8 cellular contexts compared by ENCODE assay signal in the genomic region with DNA sequence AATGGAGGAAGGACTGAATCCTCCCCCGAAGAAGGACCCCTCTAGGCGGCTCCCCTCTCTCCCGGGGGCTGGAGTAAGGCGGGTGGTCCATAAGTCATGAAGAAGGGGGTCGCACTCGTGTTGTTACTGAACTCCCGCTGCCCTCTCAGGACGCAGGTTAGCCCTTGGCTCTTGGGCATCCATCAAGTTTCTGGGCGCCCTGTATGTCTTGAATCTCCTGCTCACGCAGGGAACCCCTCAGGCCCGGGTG. TPM values are rescaled to one million over a fixed set of nuclear protein-coding genes. Genes with fewer than 3 reads are reported as not detected.
A peak's percentile ranks its signal among the peaks of the same experiment; 100 is the strongest.
DNase-seq lines count a peak whose midpoint lies in the region; ATAC-seq, FAIRE-seq and TF ChIP-seq lines count a peak whose summit lies in the region.

No MANE protein-coding gene starts in this region.

- H3K9me3 Mint-ChIP-seq in activated CD8-positive, alpha-beta memory T cell treated with anti-CD3 and anti-CD28 coated beads, Interleukin-2, amount 10 ng/mL, durations not matched to agents 7 days and 5 days (ENCODE audit: low read depth) = peaks cover 1% of the 10 kb centered on the region

- H3K4me3 Mint-ChIP-seq in activated CD8-positive, alpha-beta memory T cell treated with anti-CD3 and anti-CD28 coated beads, Interleukin-2, amount 10 ng/mL, durations not matched to agents 7 days and 5 days = peak overlapping the region; percentile 89

- CTCF ChIA-PET in activated CD8-positive, alpha-beta memory T cell treated with anti-CD3 and anti-CD28 coated beads, Interleukin-2, amount 10 ng/mL, durations not matched to agents 7 days and 5 days (lab: Charles Lee) = interaction anchor here (0.9 to 16.9 kb wide), 7 partner anchors 15 to 151 kb away, joined by 3 to 591 read pairs (median 5); a partner anchor contains a TSS
- CTCF ChIA-PET in GM12878 (lab: Yijun Ruan, JAX) = interaction anchor here (0.7 to 10.0 kb wide), 5 partner anchors 19 to 1263 kb away, joined by 3 to 394 read pairs (median 3); a partner anchor contains a TSS

- H3K27ac ChIP-seq in GM12878 (ENCODE audit: control insufficient read depth, insufficient read depth) (peak overlapping the region; percentile 95), tibial artery (peak overlapping the region; percentile 81 to 83)

- H3K4me1 Mint-ChIP-seq in activated CD8-positive, alpha-beta memory T cell treated with anti-CD3 and anti-CD28 coated beads, Interleukin-2, amount 10 ng/mL, durations not matched to agents 7 days and 5 days = peaks cover 37% of the 10 kb centered on the region

- H3K27me3 ChIP-seq in GM12878 (replicated peaks in 1 of 2; ENCODE audit: control insufficient read depth in 2 of 2, insufficient read depth in 2 of 2, low read length in 1 of 2) (no peaks in the 10 kb centered on the region), tibial artery (no peaks in the 10 kb centered on the region)

- peak overlapping the region; percentile 95 for H3K27ac Mint-ChIP-seq in activated CD8-positive, alpha-beta memory T cell treated with anti-CD3 and anti-CD28 coated beads, Interleukin-2, amount 10 ng/mL, durations not matched to agents 7 days and 5 days

- peaks cover 78% of the 10 kb centered on the region for H3K79me2 ChIP-seq in GM12878 (ENCODE audit: control insufficient read depth, insufficient read depth, low read length)

- intact Hi-C loops in GM12878 (cut with micrococcal nuclease; ENCODE audit: unreplicated experiment) (no loop called here), lower leg skin (cut with DNase I; ENCODE audit: low total_unique reads) (no loop called here), tibial artery (cut with DNase I; ENCODE audit: low total_unique reads) (loop anchor here (10.0 kb wide), 1 partner anchor 60 kb away; no protein-coding TSS in a partner anchor)

- peak overlapping the region; percentile 85 for H3K4me2 ChIP-seq in GM12878 (ENCODE audit: control insufficient read depth, insufficient read depth)

- TF ChIP-seq POLR2A in GM12878 (IDR thresholded peaks at IDR 0.05; ENCODE audit: low read depth, low read length) (no peak; the same call in 1 of the 2 replicates), lower leg skin (IDR thresholded peaks at IDR 0.05) (no peak)

- H3K36me3 ChIP-seq in GM12878 (ENCODE audit: control insufficient read depth in 2 of 2, insufficient read depth in 2 of 2, low read length in 1 of 2) (peaks cover 26 to 28% of the 10 kb centered on the region in 2 experiments), tibial artery (peaks cover 0 to 24% (median 22%) of the 10 kb centered on the region in 3 donors)

- H3K9ac ChIP-seq in GM12878 (ENCODE audit: control insufficient read depth, insufficient read depth, low read length) = peak overlapping the region; percentile 98

- H4K20me1 ChIP-seq in GM12878 (ENCODE audit: control insufficient read depth, insufficient read depth) = peaks cover 16% of the 10 kb centered on the region

- no TSS peak for BruUV-seq in GM12878 (replicated peaks; lab: Mats Ljungman, UMichigan)

- peak; percentile 6 for ATAC-seq in activated CD8-positive, alpha-beta memory T cell treated with anti-CD3 and anti-CD28 coated beads, Interleukin-2, amount 10 ng/mL, durations not matched to agents 7 days and 5 days
- ATAC-seq in GM12878 (no peak), HG03196 (IDR thresholded peaks at IDR 0.05; ENCODE audit: unreplicated experiment) (no peak), HG03571 (IDR thresholded peaks at IDR 0.05; ENCODE audit: unreplicated experiment) (no peak)

- H3K36me3 Mint-ChIP-seq in activated CD8-positive, alpha-beta memory T cell treated with anti-CD3 and anti-CD28 coated beads, Interleukin-2, amount 10 ng/mL, durations not matched to agents 7 days and 5 days = peaks cover 12% of the 10 kb centered on the region

- TF ChIP-seq CTCF in GM12878 (IDR thresholded peaks at IDR 0.05 in 2 of 3, conservative IDR thresholded peaks at IDR 0.05 in 1 of 3; ENCODE audit: control insufficient read depth in 2 of 3, extremely low read depth in 1 of 3, insufficient read depth in 1 of 3, low read depth in 3 of 3, low read length in 3 of 3) (no peak), lower leg skin (IDR thresholded peaks at IDR 0.05) (no peak), tibial artery (IDR thresholded peaks at IDR 0.05) (no peak)

- no peak overlapping the region for H2AFZ ChIP-seq in GM12878 (ENCODE audit: control insufficient read depth, low read depth, low read length)

- WGBS in GM12878 (ENCODE audit: insufficient coverage, insufficient replicate concordance, low lambda C conversion rate, missing lambda C conversion rate) = 0% methylated on average over 11 of the region's 11 CpGs
- 2% methylated on average over 8 to 11 of the region's 11 CpGs for WGBS in lower leg skin, 2 donors

- TF ChIP-seq EP300 in GM12878 (IDR thresholded peaks at IDR 0.05; ENCODE audit: borderline replicate concordance in 1 of 2, control insufficient read depth in 1 of 2, low read depth in 2 of 2, low read length in 2 of 2) = no peak

- no peak for DNase-seq in activated CD8-positive, alpha-beta memory T cell treated with anti-CD3 and anti-CD28 coated beads, Interleukin-2, amount 10 ng/mL, durations not matched to agents 7 days and 5 days
- no peak for DNase-seq in activated CD8-positive, alpha-beta memory T cell treated with anti-CD3 and anti-CD28 coated beads, Interleukin-2, amount 50 U/mL, for 4 hours
- DNase-seq in GM12878 (ENCODE audit: low read depth, low spot score) = no peak
- no peak for DNase-seq in lower leg skin (ENCODE audit: low spot score in 2 of 2)
- DNase-seq in tibial artery = no peak
- no peak for DNase-seq in medulla oblongata (ENCODE audit: extremely low spot score)

- no peaks in the 10 kb centered on the region for H3K27me3 Mint-ChIP-seq in activated CD8-positive, alpha-beta memory T cell treated with anti-CD3 and anti-CD28 coated beads, Interleukin-2, amount 10 ng/mL, durations not matched to agents 7 days and 5 days

- in situ Hi-C loops in GM12878 (cut with MboI) = loop anchor here (25.0 kb wide), 1 partner anchor 1282 kb away; a partner anchor contains a TSS

- H3K9me3 ChIP-seq in GM12878 (replicated peaks; ENCODE audit: control insufficient read depth, insufficient read depth, low read length) = peaks cover 2% of the 10 kb centered on the region; the same call in 2 of the 3 replicates
- no peaks in the 10 kb centered on the region for H3K9me3 ChIP-seq in tibial artery

- SMC1A ChIA-PET in GM12878 (lab: Charles Lee; ENCODE audit: uncharacterized antibody, unreplicated experiment) = interaction anchor here (1.2 to 17.8 kb wide), 2 partner anchors 16 to 204 kb away, joined by 3 to 326 read pairs; a partner anchor contains a TSS

- RAD21 ChIA-PET in GM12878 (lab: Charles Lee; ENCODE audit: unreplicated experiment) = interaction anchor here (1.3 to 17.4 kb wide), 3 partner anchors 18 to 25 kb away, joined by 4 to 375 read pairs (median 8); a partner anchor contains a TSS

- peaks cover 64% of the 10 kb centered on the region for H3K4me1 ChIP-seq in GM12878 (ENCODE audit: control insufficient read depth, insufficient read depth, low read length)
- peaks cover 0 to 78% (median 46%) of the 10 kb centered on the region in 4 donors for H3K4me1 ChIP-seq in tibial artery

- POLR2A ChIA-PET in GM12878 (lab: Charles Lee) = interaction anchor here (1.0 to 15.2 kb wide), 7 partner anchors 10 to 207 kb away, joined by 3 to 485 read pairs (median 4); a partner anchor contains a TSS

- no peak for FAIRE-seq in GM12878 (lab: Jason Lieb, UNC)

- peak overlapping the region; percentile 92 for H3K4me3 ChIP-seq in GM12878
- peak overlapping the region; percentile 32 for H3K4me3 ChIP-seq in lower leg skin (ENCODE audit: low read depth, poor library complexity, severe bottlenecking)
- peak overlapping the region; percentile 63 to 73 for H3K4me3 ChIP-seq in tibial artery

- TF ChIP-seq RAD21 in GM12878 (IDR thresholded peaks at IDR 0.05; ENCODE audit: insufficient read depth, low read depth, low read length) = no peak

RNA-seq across cellular contexts. Expression of a gene that starts 0.9 kb away (rescaled TPM):
- total RNA-seq in activated CD8-positive, alpha-beta memory T cell treated with anti-CD3 and anti-CD28 coated beads, Interleukin-2, amount 10 ng/mL, durations not matched to agents 7 days and 5 days = 100 to 1,000 TPM in 1 of 2 experiments, 10 to 100 TPM in 1; 60.1 to 107 TPM
- 116 and 127 TPM in 2 replicates for total RNA-seq in GM12878 (2013; cell fraction: nucleolus; rRNA removed)
- total RNA-seq in GM12878 (2014; rRNA removed) = 134 and 151 TPM in 2 replicates
- total RNA-seq in GM12878 (2014; rRNA removed; fragmentation: Illumina TruSeq; extraction: Trizol) = 56.3 and 61.7 TPM in 2 replicates
- 171 and 197 TPM in 2 replicates for total RNA-seq in GM12878 (2021)
- polyA plus RNA-seq in GM12878 (2011; ENCODE audit: low read depth) = 40.9 TPM
- polyA plus RNA-seq in GM12878 (2011; rRNA removed) = 28.0 and 71.2 TPM in 2 replicates
- polyA plus RNA-seq in GM12878 (2011; cell fraction: cytosol; rRNA removed) = 108 and 124 TPM in 2 replicates
- 437 and 490 TPM in 2 replicates for polyA plus RNA-seq in GM12878 (2011; cell fraction: nucleus; rRNA removed)
- 86.4 and 93.9 TPM in 2 replicates for polyA plus RNA-seq in GM12878 (2012)
- polyA plus RNA-seq in GM12878 (2014; fragmentation: Illumina TruSeq; extraction: Trizol) = 30.6 and 73.8 TPM in 2 replicates
- 1 to 10 TPM; 3.7 to 8.2 TPM for polyA plus RNA-seq in GM12878 (2014; fragmentation: Nextera tagmentation; extraction: Ambion mirVana)
- 152 and 164 TPM in 2 replicates for polyA plus RNA-seq in GM12878 (2014; rRNA removed)
- polyA plus RNA-seq in GM12878 (2016; fragmentation: Nextera tagmentation; extraction: Ambion mirVana) = 10 to 100 TPM; 46.2 to 56.6 TPM
- polyA minus RNA-seq in GM12878 (2011; rRNA and poly(A)+ RNA removed) = 70.6 and 117 TPM in 2 replicates
- 66.7 and 75.6 TPM in 2 replicates for polyA minus RNA-seq in GM12878 (2011; cell fraction: cytosol; rRNA and poly(A)+ RNA removed)
- polyA minus RNA-seq in GM12878 (2011; cell fraction: nucleus; rRNA and poly(A)+ RNA removed) = 163 and 248 TPM in 2 replicates
- 10 to 100 TPM; 11.0 to 30.9 (median 21.8) TPM for total RNA-seq in lower leg skin

RNA-seq across cellular contexts. Expression of a gene that starts 16.1 kb away (rescaled TPM):
- total RNA-seq in activated CD8-positive, alpha-beta memory T cell treated with anti-CD3 and anti-CD28 coated beads, Interleukin-2, amount 10 ng/mL, durations not matched to agents 7 days and 5 days = 1 to 10 TPM; 3.6 to 5.1 TPM
- 22.0 and 27.2 TPM in 2 replicates for total RNA-seq in GM12878 (2013; cell fraction: nucleolus; rRNA removed)
- total RNA-seq in GM12878 (2014; rRNA removed) = 8.8 and 10.5 TPM in 2 replicates
- 6.0 and 6.7 TPM in 2 replicates for total RNA-seq in GM12878 (2014; rRNA removed; fragmentation: Illumina TruSeq; extraction: Trizol)
- total RNA-seq in GM12878 (2021) = 10.1 and 11.0 TPM in 2 replicates
- 6.5 TPM for polyA plus RNA-seq in GM12878 (2011; ENCODE audit: low read depth)
- polyA plus RNA-seq in GM12878 (2011; rRNA removed) = 7.9 and 13.2 TPM in 2 replicates
- polyA plus RNA-seq in GM12878 (2011; cell fraction: cytosol; rRNA removed) = 16.7 and 21.7 TPM in 2 replicates
- 24.8 and 26.2 TPM in 2 replicates for polyA plus RNA-seq in GM12878 (2011; cell fraction: nucleus; rRNA removed)
- polyA plus RNA-seq in GM12878 (2012) = 8.7 and 9.6 TPM in 2 replicates
- 7.5 and 8.5 TPM in 2 replicates for polyA plus RNA-seq in GM12878 (2014; fragmentation: Illumina TruSeq; extraction: Trizol)
- polyA plus RNA-seq in GM12878 (2014; fragmentation: Nextera tagmentation; extraction: Ambion mirVana) = 1 to 10 TPM; 2.3 to 2.9 TPM
- polyA plus RNA-seq in GM12878 (2014; rRNA removed) = 14.3 and 15.1 TPM in 2 replicates
- 10 to 100 TPM; 11.2 to 13.9 TPM for polyA plus RNA-seq in GM12878 (2016; fragmentation: Nextera tagmentation; extraction: Ambion mirVana)
- 14.9 and 20.8 TPM in 2 replicates for polyA minus RNA-seq in GM12878 (2011; rRNA and poly(A)+ RNA removed)
- polyA minus RNA-seq in GM12878 (2011; cell fraction: cytosol; rRNA and poly(A)+ RNA removed) = 4.0 and 4.4 TPM in 2 replicates
- 11.1 and 21.9 TPM in 2 replicates for polyA minus RNA-seq in GM12878 (2011; cell fraction: nucleus; rRNA and poly(A)+ RNA removed)
- total RNA-seq in lower leg skin = 1 to 10 TPM; 2.1 to 9.5 (median 4.4) TPM

RNA-seq across cellular contexts. Expression of a gene that starts 18.7 kb away (rescaled TPM):
- 1 to 10 TPM; 3.2 to 5.6 TPM for total RNA-seq in activated CD8-positive, alpha-beta memory T cell treated with anti-CD3 and anti-CD28 coated beads, Interleukin-2, amount 10 ng/mL, durations not matched to agents 7 days and 5 days
- total RNA-seq in GM12878 (2013; cell fraction: nucleolus; rRNA removed) = 1.9 and 4.3 TPM in 2 replicates
- total RNA-seq in GM12878 (2014; rRNA removed) (8.6 and 10.6 TPM in 2 replicates), GM12878 (2014; rRNA removed; fragmentation: Illumina TruSeq; extraction: Trizol) (7.2 and 7.6 TPM in 2 replicates), GM12878 (2021) (7.3 and 7.6 TPM in 2 replicates), lower leg skin (10 to 100 TPM in 3 of 4 donors, 1 to 10 TPM in 1; 9.4 to 33.6 (median 23.5) TPM)
- 3.3 TPM for polyA plus RNA-seq in GM12878 (2011; ENCODE audit: low read depth)
- polyA plus RNA-seq in GM12878 (2011; rRNA removed) (2.1 and 4.0 TPM in 2 replicates), GM12878 (2014; fragmentation: Illumina TruSeq; extraction: Trizol) (7.8 TPM in 2 replicates), GM12878 (2014; fragmentation: Nextera tagmentation; extraction: Ambion mirVana) (1 to 10 TPM; 2.9 to 7.1 TPM), GM12878 (2014; rRNA removed) (13.6 and 14.6 TPM in 2 replicates), GM12878 (2016; fragmentation: Nextera tagmentation; extraction: Ambion mirVana) (10 to 100 TPM; 14.9 to 19.8 TPM)
- polyA plus RNA-seq in GM12878 (2011; cell fraction: cytosol; rRNA removed) = 4.1 and 4.2 TPM in 2 replicates
- polyA plus RNA-seq in GM12878 (2011; cell fraction: nucleus; rRNA removed) = 5.1 and 5.7 TPM in 2 replicates
- 5.3 and 8.7 TPM in 2 replicates for polyA plus RNA-seq in GM12878 (2012)
- 5.4 and 5.5 TPM in 2 replicates for polyA minus RNA-seq in GM12878 (2011; rRNA and poly(A)+ RNA removed)
- 2.8 and 5.5 TPM in 2 replicates for polyA minus RNA-seq in GM12878 (2011; cell fraction: cytosol; rRNA and poly(A)+ RNA removed)
- polyA minus RNA-seq in GM12878 (2011; cell fraction: nucleus; rRNA and poly(A)+ RNA removed) = 4.8 and 6.9 TPM in 2 replicates

RNA-seq across cellular contexts. Expression of a gene that starts 24.9 kb away (rescaled TPM):
- 1,000 to 10,000 TPM; 1,823 to 1,960 TPM for total RNA-seq in activated CD8-positive, alpha-beta memory T cell treated with anti-CD3 and anti-CD28 coated beads, Interleukin-2, amount 10 ng/mL, durations not matched to agents 7 days and 5 days
- 169 and 204 TPM in 2 replicates for total RNA-seq in GM12878 (2013; cell fraction: nucleolus; rRNA removed)
- total RNA-seq in GM12878 (2014; rRNA removed) (1,231 and 1,339 TPM in 2 replicates), GM12878 (2014; rRNA removed; fragmentation: Illumina TruSeq; extraction: Trizol) (1,926 and 2,065 TPM in 2 replicates), GM12878 (2021) (2,908 and 3,018 TPM in 2 replicates), lower leg skin (100 to 1,000 TPM; 538 to 966 (median 735) TPM)
- 6,212 TPM for polyA plus RNA-seq in GM12878 (2011; ENCODE audit: low read depth)
- polyA plus RNA-seq in GM12878 (2011; rRNA removed) (2,740 and 3,357 TPM in 2 replicates), GM12878 (2014; fragmentation: Illumina TruSeq; extraction: Trizol) (1,904 and 2,135 TPM in 2 replicates), GM12878 (2014; fragmentation: Nextera tagmentation; extraction: Ambion mirVana) (over 10,000 TPM in 1 of 2 experiments, 1,000 to 10,000 TPM in 1; 8,970 to 10,319 TPM), GM12878 (2014; rRNA removed) (1,318 and 1,377 TPM in 2 replicates), GM12878 (2016; fragmentation: Nextera tagmentation; extraction: Ambion mirVana) (1,000 to 10,000 TPM; 2,984 to 3,180 TPM)
- polyA plus RNA-seq in GM12878 (2011; cell fraction: cytosol; rRNA removed) = 779 and 1,073 TPM in 2 replicates
- polyA plus RNA-seq in GM12878 (2011; cell fraction: nucleus; rRNA removed) = 561 and 573 TPM in 2 replicates
- 4,003 and 4,409 TPM in 2 replicates for polyA plus RNA-seq in GM12878 (2012)
- polyA minus RNA-seq in GM12878 (2011; rRNA and poly(A)+ RNA removed) = 1,547 and 2,710 TPM in 2 replicates
- polyA minus RNA-seq in GM12878 (2011; cell fraction: cytosol; rRNA and poly(A)+ RNA removed) = 624 and 701 TPM in 2 replicates
- 176 and 252 TPM in 2 replicates for polyA minus RNA-seq in GM12878 (2011; cell fraction: nucleus; rRNA and poly(A)+ RNA removed)

RNA-seq across cellular contexts. Expression of a gene that starts 27.1 kb away (rescaled TPM):
- 1 to 10 TPM; 5.6 to 8.3 TPM for total RNA-seq in activated CD8-positive, alpha-beta memory T cell treated with anti-CD3 and anti-CD28 coated beads, Interleukin-2, amount 10 ng/mL, durations not matched to agents 7 days and 5 days
- total RNA-seq in GM12878 (2013; cell fraction: nucleolus; rRNA removed) = 10.7 and 13.3 TPM in 2 replicates
- total RNA-seq in GM12878 (2014; rRNA removed) (40.2 and 46.4 TPM in 2 replicates), GM12878 (2014; rRNA removed; fragmentation: Illumina TruSeq; extraction: Trizol) (24.2 and 26.9 TPM in 2 replicates), GM12878 (2021) (28.8 and 33.0 TPM in 2 replicates), lower leg skin (100 to 1,000 TPM in 2 of 4 donors, 10 to 100 TPM in 2; 76.6 to 138 (median 103) TPM)
- 16.5 TPM for polyA plus RNA-seq in GM12878 (2011; ENCODE audit: low read depth)
- polyA plus RNA-seq in GM12878 (2011; rRNA removed) (0.16 and 0.37 TPM in 2 replicates), GM12878 (2014; fragmentation: Illumina TruSeq; extraction: Trizol) (35.7 and 39.0 TPM in 2 replicates), GM12878 (2014; fragmentation: Nextera tagmentation; extraction: Ambion mirVana) (10 to 100 TPM; 14.4 to 32.6 TPM), GM12878 (2014; rRNA removed) (37.5 and 47.7 TPM in 2 replicates), GM12878 (2016; fragmentation: Nextera tagmentation; extraction: Ambion mirVana) (10 to 100 TPM; 30.9 to 37.4 TPM)
- polyA plus RNA-seq in GM12878 (2011; cell fraction: cytosol; rRNA removed) = 0.23 and 0.31 TPM in 2 replicates
- polyA plus RNA-seq in GM12878 (2011; cell fraction: nucleus; rRNA removed) = 0.69 and 0.75 TPM in 2 replicates
- 13.1 and 17.7 TPM in 2 replicates for polyA plus RNA-seq in GM12878 (2012)
- not detected in 2 replicates for polyA minus RNA-seq in GM12878 (2011; rRNA and poly(A)+ RNA removed)
- polyA minus RNA-seq in GM12878 (2011; cell fraction: cytosol; rRNA and poly(A)+ RNA removed) = 4.1 and 4.9 TPM in 2 replicates
- polyA minus RNA-seq in GM12878 (2011; cell fraction: nucleus; rRNA and poly(A)+ RNA removed) = 0.48 and 0.86 TPM in 2 replicates

Comparison
In these comparisons a context has a peak if more than half of its experiments do, and no peak if none do; other contexts are left out.
1. H3K4me3 ChIP-seq: peak in every context shown above with its lines; median percentile 92 in GM12878; 68 in tibial artery; 32 in lower leg skin.